12 cellular contexts compared by ENCODE assay signal in genomic region chr3:10495003-10495402, GRCh38. TPM values are rescaled to one million over a fixed set of nuclear protein-coding genes. Genes with fewer than 3 reads are reported as not detected.
A peak's percentile ranks its signal among the peaks of the same experiment; 100 is the strongest.
DNase-seq lines count a peak whose midpoint lies in the region; ATAC-seq and TF ChIP-seq lines count a peak whose summit lies in the region.
"Had no signal": no experiment of that assay in that cellular context is flagged by ENCODE, and none has a peak within 500 bp of the region (broad histone marks: within the 10 kb centered on the region; RNA-seq: fewer than 3 reads in every experiment).

No MANE protein-coding gene starts in this region.

- no peaks in the 10 kb centered on the region for H3K36me3 Mint-ChIP-seq in natural killer cell

- H2AFZ ChIP-seq in hepatocyte, result no peak overlapping the region

- no peak overlapping the region for H3K27ac Mint-ChIP-seq in natural killer cell

- no peaks in the 10 kb centered on the region for H4K20me1 ChIP-seq in hepatocyte (ENCODE audit: insufficient read depth, poor library complexity, severe bottlenecking)

- H3K4me2 ChIP-seq in hepatocyte, result no peak overlapping the region

- no peaks in the 10 kb centered on the region for H3K4me1 ChIP-seq in hepatocyte (ENCODE audit: insufficient read depth)

- H3K4me3 ChIP-seq in hepatocyte, result no peak overlapping the region
- H3K4me3 ChIP-seq: suprapubic skin had no signal

- H3K79me2 ChIP-seq in hepatocyte, result no peaks in the 10 kb centered on the region

- 33% methylated on average over 4 of the region's 4 CpGs for WGBS in hepatocyte (ENCODE audit: low lambda C conversion rate, missing lambda C conversion rate)

- DNase-seq in Right ventricle myocardium inferior (ENCODE audit: missing footprints) (peak; percentile 37), cardiac septum (ENCODE audit: low spot score) (no peak), amniotic epithelial cell (ENCODE audit: low read depth) (peak; percentile 37), hepatocyte (ENCODE audit: low spot score) (peak; percentile 72), DMS 273 (lab: John Stamatoyannopoulos, UW; ENCODE audit: unreplicated experiment) (no peak), DMS 273 treated with DMSO at 0.1 percent for 48 hours (lab: John Stamatoyannopoulos, UW) (no peak), natural killer cell (no peak), NCI-H524 (lab: John Stamatoyannopoulos, UW) (no peak)
- DNase-seq: activated naive CD4-positive, alpha-beta T cell; effector memory CD4-positive, alpha-beta T cell; RPMI8226 had no signal

- H3K4me1 Mint-ChIP-seq in natural killer cell, result no peaks in the 10 kb centered on the region

- no peaks in the 10 kb centered on the region for H3K27me3 ChIP-seq in hepatocyte

- no peak overlapping the region for H3K4me3 Mint-ChIP-seq in natural killer cell

- H3K9me3 ChIP-seq in hepatocyte (ENCODE audit: low read depth), result no peaks in the 10 kb centered on the region
- H3K9me3 ChIP-seq: suprapubic skin had no signal

- H3K27ac ChIP-seq in hepatocyte, result no peak overlapping the region
- H3K27ac ChIP-seq: suprapubic skin had no signal

- ATAC-seq in Right ventricle myocardium inferior, result peak; percentile 39
- no peak for ATAC-seq in natural killer cell

- H3K9me3 Mint-ChIP-seq in natural killer cell, result no peaks in the 10 kb centered on the region

- H3K9me2 ChIP-seq in hepatocyte (replicated peaks; ENCODE audit: insufficient read depth), result no peaks in the 10 kb centered on the region

- TF ChIP-seq CTCF in hepatocyte (IDR thresholded peaks at IDR 0.05; ENCODE audit: poor library complexity), result no peak
- no peak for TF ChIP-seq CTCF in natural killer cell (IDR thresholded peaks at IDR 0.05)

- peaks cover 3 to 5% of the 10 kb centered on the region in 2 donors for H3K27me3 Mint-ChIP-seq in natural killer cell (ENCODE audit: low read depth in 2 of 2)

- intact Hi-C loops in Right ventricle myocardium inferior (cut with DNase I) (no loop called here), cardiac septum (cut with DNase I) (no loop called here), natural killer cell (cut with micrococcal nuclease) (no loop called here)

- no peaks in the 10 kb centered on the region for H3K36me3 ChIP-seq in hepatocyte (replicated peaks; ENCODE audit: insufficient read depth, low read depth)
- H3K36me3 ChIP-seq: suprapubic skin had no signal

RNA-seq across cellular contexts. Expression of gene ATP2B2, which starts 10.4 kb away (rescaled TPM):
- total RNA-seq in Right ventricle myocardium inferior (0.14 TPM), cardiac septum (0.13 TPM), hepatocyte (1.8 and 1.9 TPM in 2 replicates), natural killer cell (not detected)
- 0.66 and 0.75 TPM in 2 replicates for polyA plus RNA-seq in hepatocyte

Comparison
In these comparisons a context has a peak if more than half of its experiments do, and no peak if none do; other contexts are left out.
1. DNase-seq: peak in Right ventricle myocardium inferior (single experiment), amniotic epithelial cell (single experiment) and hepatocyte (single experiment); none in cardiac septum (single experiment), DMS 273 (single experiment), DMS 273 treated with DMSO at 0.1 percent for 48 hours (single experiment), natural killer cell (single experiment) and NCI-H524 (0 of 2).